ENCODE assay signal across 1 cellular context in the genomic region with DNA sequence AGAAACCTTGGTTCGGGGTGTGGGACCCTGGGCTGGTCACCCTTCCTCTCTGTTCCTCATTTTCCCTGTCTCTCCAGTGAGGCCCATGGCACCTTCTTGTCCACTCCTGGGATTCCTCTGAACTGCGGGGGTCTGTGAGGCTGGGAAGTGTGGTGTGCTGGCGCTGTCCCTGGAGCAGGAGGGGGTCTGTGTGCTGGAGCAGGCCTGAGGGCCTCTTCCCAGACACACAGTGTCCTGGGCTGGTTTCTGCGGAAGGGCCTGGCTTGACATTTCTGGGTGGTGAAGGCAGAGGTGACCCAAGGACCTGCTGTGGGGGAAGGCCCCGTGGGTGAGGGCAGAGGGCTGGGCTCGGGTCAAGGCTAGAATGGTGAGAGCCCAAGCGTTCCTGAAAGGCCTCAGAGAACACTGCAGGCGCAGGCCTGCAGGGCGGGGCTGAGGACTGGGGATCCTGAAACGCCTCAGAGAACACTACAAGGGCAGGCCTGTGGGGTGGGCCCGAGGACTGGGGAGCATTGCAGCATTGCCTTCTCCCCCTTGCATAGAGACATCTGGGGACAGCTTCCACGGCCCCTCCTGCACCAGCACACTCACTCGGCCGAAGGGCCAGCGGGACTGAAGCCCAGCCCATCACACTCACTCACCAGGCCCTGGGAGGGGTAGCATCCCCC.
TF ChIP-seq lines count a peak whose summit lies in the region.

No MANE protein-coding gene starts in this region.

TF ChIP-seq in GM23338, 12 proteins besides CTCF, POLR2A, EP300 and RAD21:
- TF ChIP-seq, protein P1, sequence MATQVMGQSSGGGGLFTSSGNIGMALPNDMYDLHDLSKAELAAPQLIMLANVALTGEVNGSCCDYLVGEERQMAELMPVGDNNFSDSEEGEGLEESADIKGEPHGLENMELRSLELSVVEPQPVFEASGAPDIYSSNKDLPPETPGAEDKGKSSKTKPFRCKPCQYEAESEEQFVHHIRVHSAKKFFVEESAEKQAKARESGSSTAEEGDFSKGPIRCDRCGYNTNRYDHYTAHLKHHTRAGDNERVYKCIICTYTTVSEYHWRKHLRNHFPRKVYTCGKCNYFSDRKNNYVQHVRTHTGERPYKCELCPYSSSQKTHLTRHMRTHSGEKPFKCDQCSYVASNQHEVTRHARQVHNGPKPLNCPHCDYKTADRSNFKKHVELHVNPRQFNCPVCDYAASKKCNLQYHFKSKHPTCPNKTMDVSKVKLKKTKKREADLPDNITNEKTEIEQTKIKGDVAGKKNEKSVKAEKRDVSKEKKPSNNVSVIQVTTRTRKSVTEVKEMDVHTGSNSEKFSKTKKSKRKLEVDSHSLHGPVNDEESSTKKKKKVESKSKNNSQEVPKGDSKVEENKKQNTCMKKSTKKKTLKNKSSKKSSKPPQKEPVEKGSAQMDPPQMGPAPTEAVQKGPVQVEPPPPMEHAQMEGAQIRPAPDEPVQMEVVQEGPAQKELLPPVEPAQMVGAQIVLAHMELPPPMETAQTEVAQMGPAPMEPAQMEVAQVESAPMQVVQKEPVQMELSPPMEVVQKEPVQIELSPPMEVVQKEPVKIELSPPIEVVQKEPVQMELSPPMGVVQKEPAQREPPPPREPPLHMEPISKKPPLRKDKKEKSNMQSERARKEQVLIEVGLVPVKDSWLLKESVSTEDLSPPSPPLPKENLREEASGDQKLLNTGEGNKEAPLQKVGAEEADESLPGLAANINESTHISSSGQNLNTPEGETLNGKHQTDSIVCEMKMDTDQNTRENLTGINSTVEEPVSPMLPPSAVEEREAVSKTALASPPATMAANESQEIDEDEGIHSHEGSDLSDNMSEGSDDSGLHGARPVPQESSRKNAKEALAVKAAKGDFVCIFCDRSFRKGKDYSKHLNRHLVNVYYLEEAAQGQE (IDR thresholded peaks at IDR 0.05; ENCODE audit: unreplicated experiment), result no peak
- no peak for TF ChIP-seq STAT1 (IDR thresholded peaks at IDR 0.05; ENCODE audit: unreplicated experiment)
- no peak for TF ChIP-seq EZH2phosphoT487 (IDR thresholded peaks at IDR 0.05; ENCODE audit: unreplicated experiment)
TF ChIP-seq in GM23338: peak in this region for 0.
